ENCODE assay signal across 8 cellular contexts in the genomic region with DNA sequence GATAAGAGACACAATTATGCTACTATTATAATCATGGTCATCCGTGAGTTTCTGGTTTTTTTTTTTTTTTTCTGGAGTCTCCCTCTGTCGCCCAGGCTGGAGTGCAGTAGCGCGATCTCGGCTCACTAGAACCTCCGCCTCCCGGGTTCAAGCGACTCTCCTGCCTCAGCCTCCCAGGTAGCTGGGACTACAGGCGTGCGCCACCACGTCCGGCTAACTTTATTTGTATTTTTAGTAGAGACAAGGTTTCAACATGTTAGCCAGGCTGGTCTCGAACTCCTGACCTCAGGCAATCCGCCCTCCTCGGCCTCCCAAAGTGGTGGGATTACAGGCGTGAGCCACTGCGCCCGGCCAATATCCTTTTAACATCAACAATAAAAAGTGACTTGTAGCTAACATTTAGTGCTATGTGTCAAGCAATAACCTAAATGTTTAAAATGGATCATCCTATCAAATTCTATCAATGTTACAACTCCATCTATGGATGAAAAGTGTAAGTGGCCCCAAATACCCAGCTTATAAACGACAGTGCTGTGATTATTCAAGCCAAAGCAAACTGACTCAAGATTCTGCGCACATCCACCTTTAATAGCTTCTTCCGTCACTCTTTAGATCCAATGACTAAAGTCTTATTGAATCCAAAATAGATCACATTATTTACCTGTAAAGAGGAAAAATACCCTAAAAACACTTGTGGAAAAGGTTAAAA. TPM values are rescaled to one million over a fixed set of nuclear protein-coding genes. Genes with fewer than 3 reads are reported as not detected.
A peak's percentile ranks its signal among the peaks of the same experiment; 100 is the strongest.
DNase-seq lines count a peak whose midpoint lies in the region; ATAC-seq, FAIRE-seq and TF ChIP-seq lines count a peak whose summit lies in the region.
"Not testable (repeated sequence)": the region's sequence is repeated elsewhere in the genome, so short reads cannot be mapped to it uniquely, and the experiment has no call there.

No MANE protein-coding gene starts in this region.

- intact Hi-C loops in IMR-90 (cut with micrococcal nuclease) (loop anchor here (2.0 to 5.0 kb wide), 3 partner anchors 173 to 549 kb away; a partner anchor contains a TSS), GM12878 (cut with micrococcal nuclease; ENCODE audit: unreplicated experiment) (loop anchor here (5.0 to 10.0 kb wide), 3 partner anchors 154 to 547 kb away; a partner anchor contains a TSS)
- intact Hi-C loops in esophagus squamous epithelium (cut with DNase I) = not testable (repeated sequence)

- H3K9me1 ChIP-seq in IMR-90 (ENCODE audit: insufficient read depth, low read length); keratinocyte (ENCODE audit: control insufficient read depth, extremely low read depth, insufficient read depth, low read length): not testable (repeated sequence)

- H3K27ac Mint-ChIP-seq in CD4-positive, CD25-positive, alpha-beta regulatory T cell = peak overlapping the region in 2 of 3 donors; percentile 75 to 89
- not testable (repeated sequence) for H3K27ac Mint-ChIP-seq in activated CD4-positive, alpha-beta memory T cell treated with anti-CD3 and anti-CD28 coated beads, Interleukin-2, amount 10 ng/mL, durations not matched to agents 7 days and 5 days

- H3K4ac ChIP-seq in IMR-90 (ENCODE audit: low read depth, low read length) = not testable (repeated sequence)

- TF ChIP-seq RAD21 in IMR-90 (IDR thresholded peaks at IDR 0.05; ENCODE audit: low read length); GM12878 (IDR thresholded peaks at IDR 0.05; ENCODE audit: insufficient read depth, low read depth, low read length): not testable (repeated sequence)

- not testable (repeated sequence) for H2AK9ac ChIP-seq in IMR-90 (replicated peaks; ENCODE audit: low read depth, low read length, poor library complexity)

- CTCF ChIA-PET in IMR-90 (lab: Yijun Ruan, JAX) = not testable (repeated sequence)
- CTCF ChIA-PET in activated CD4-positive, alpha-beta memory T cell treated with anti-CD3 and anti-CD28 coated beads, Interleukin-2, amount 10 ng/mL, durations not matched to agents 7 days and 5 days (lab: Charles Lee) = interaction anchor here (0.7 to 1.4 kb wide), 7 partner anchors 49 to 373 kb away, joined by 3 to 6 read pairs (median 3); no protein-coding TSS in a partner anchor
- CTCF ChIA-PET in GM12878 (lab: Yijun Ruan, JAX) = interaction anchor here (0.7 to 1.2 kb wide), 3 partner anchors 171 to 544 kb away, joined by 3 to 5 read pairs (median 3); no protein-coding TSS in a partner anchor

- not testable (repeated sequence) for H4K5ac ChIP-seq in IMR-90 (ENCODE audit: low read depth, low read length)

- dilution Hi-C loops in IMR-90 (cut with HindIII; ENCODE audit: low sequenced_read_pairs, unreplicated experiment); keratinocyte (cut with MboI; ENCODE audit: extremely low pct_ligation_motif_present, low sequenced_read_pairs): not testable (repeated sequence)

- H3K4me3 Mint-ChIP-seq in CD4-positive, CD25-positive, alpha-beta regulatory T cell = peak overlapping the region; percentile 71 to 87 (median 80)
- peak overlapping the region; percentile 81 for H3K4me3 Mint-ChIP-seq in activated CD4-positive, alpha-beta memory T cell treated with anti-CD3 and anti-CD28 coated beads, Interleukin-2, amount 10 ng/mL, durations not matched to agents 7 days and 5 days

- not testable (repeated sequence) for TF ChIP-seq POLR2A in IMR-90 (IDR thresholded peaks at IDR 0.05; ENCODE audit: low read depth, low read length); GM12878 (IDR thresholded peaks at IDR 0.05; ENCODE audit: low read depth, low read length); esophagus squamous epithelium (IDR thresholded peaks at IDR 0.05)

- RAD21 ChIA-PET in GM12878 (lab: Charles Lee; ENCODE audit: unreplicated experiment) = not testable (repeated sequence)

- H3K23ac ChIP-seq in IMR-90 (ENCODE audit: low read depth, low read length) = not testable (repeated sequence)

- not testable (repeated sequence) for H3K36me3 ChIP-seq in CD4-positive, CD25-positive, alpha-beta regulatory T cell (ENCODE audit: control insufficient read depth, insufficient read depth, low read length); IMR-90 (ENCODE audit: control insufficient read depth, insufficient read depth, low read length); GM12878 (ENCODE audit: control insufficient read depth in 2 of 2, insufficient read depth in 2 of 2, low read length in 1 of 2); esophagus squamous epithelium; keratinocyte (ENCODE audit: control insufficient read depth in 2 of 2, extremely low read depth in 1 of 2, insufficient read depth in 2 of 2, low read length in 2 of 2); osteoblast (ENCODE audit: insufficient read depth, low read length); subcutaneous abdominal adipose tissue (ENCODE audit: control insufficient read depth in 5 of 5, insufficient read depth in 5 of 5, low read length in 5 of 5)

- TF ChIP-seq EP300 in GM12878 (IDR thresholded peaks at IDR 0.05; ENCODE audit: borderline replicate concordance in 1 of 2, control insufficient read depth in 1 of 2, low read depth in 2 of 2, low read length in 2 of 2) = not testable (repeated sequence)

- H4K91ac ChIP-seq in IMR-90 (ENCODE audit: insufficient read depth, low read depth, low read length) = not testable (repeated sequence)

- not testable (repeated sequence) for H3K27ac ChIP-seq in CD4-positive, CD25-positive, alpha-beta regulatory T cell (ENCODE audit: insufficient read depth, low read length, poor library complexity, severe bottlenecking); IMR-90 (ENCODE audit: insufficient read depth, low read length); GM12878 (ENCODE audit: control insufficient read depth, insufficient read depth); keratinocyte (ENCODE audit: control insufficient read depth, insufficient read depth, low read length)
- H3K27ac ChIP-seq in esophagus squamous epithelium (peak overlapping the region in 2 of 4 donors; percentile 85 to 91), osteoblast (ENCODE audit: low read depth, low read length) (peak overlapping the region; percentile 56), subcutaneous abdominal adipose tissue (ENCODE audit: low read depth, low read length) (peak overlapping the region; percentile 76)

- FAIRE-seq in GM12878 (lab: Jason Lieb, UNC); keratinocyte (lab: Jason Lieb, UNC): not testable (repeated sequence)

- TF ChIP-seq CTCF in IMR-90 (conservative IDR thresholded peaks at IDR 0.05; ENCODE audit: low read depth, low read length) = 0 out of 2 replicates have a peak, but pooled peaks have one; percentile 11
- not testable (repeated sequence) for TF ChIP-seq CTCF in GM12878 (IDR thresholded peaks at IDR 0.05 in 2 of 3, conservative IDR thresholded peaks at IDR 0.05 in 1 of 3; ENCODE audit: control insufficient read depth in 2 of 3, extremely low read depth in 1 of 3, insufficient read depth in 1 of 3, low read depth in 3 of 3, low read length in 3 of 3); esophagus squamous epithelium (IDR thresholded peaks at IDR 0.05); keratinocyte (optimal IDR thresholded peaks at IDR 0.05 in 1 of 3, IDR thresholded peaks at IDR 0.05 in 1 of 3, conservative IDR thresholded peaks at IDR 0.05 in 1 of 3; ENCODE audit: extremely low read depth in 1 of 3, insufficient read depth in 2 of 3, low read length in 3 of 3)
- peak; percentile 21 for TF ChIP-seq CTCF in osteoblast (IDR thresholded peaks at IDR 0.05; ENCODE audit: extremely low read depth, low read depth, low read length)

- H3K79me1 ChIP-seq in IMR-90 (ENCODE audit: low read depth in 1 of 2, low read length in 2 of 2) = not testable (repeated sequence)

- H3K4me1 ChIP-seq in CD4-positive, CD25-positive, alpha-beta regulatory T cell (ENCODE audit: control insufficient read depth, insufficient read depth, low read length, poor library complexity, severe bottlenecking); IMR-90 (ENCODE audit: control insufficient read depth, insufficient read depth, low read length); GM12878 (ENCODE audit: control insufficient read depth, insufficient read depth, low read length); keratinocyte (ENCODE audit: control insufficient read depth, extremely low read depth, insufficient read depth, low read length); osteoblast (ENCODE audit: insufficient read depth, low read length): not testable (repeated sequence)
- H3K4me1 ChIP-seq in esophagus squamous epithelium (peaks cover 0 to 28% (median 9%) of the 10 kb centered on the region in 3 donors), subcutaneous abdominal adipose tissue (ENCODE audit: control insufficient read depth in 5 of 5, insufficient read depth in 5 of 5, low read length in 5 of 5) (peaks cover 0 to 10% (median 0%) of the 10 kb centered on the region in 5 donors)

- peak in 1 of 3 donors; percentile 25 for DNase-seq in CD4-positive, CD25-positive, alpha-beta regulatory T cell
- DNase-seq in IMR-90 = peak; percentile 11
- DNase-seq in activated CD4-positive, alpha-beta memory T cell treated with anti-CD3 and anti-CD28 coated beads, Interleukin-2, amount 10 ng/mL, durations not matched to agents 7 days and 5 days; GM12878 (ENCODE audit: low read depth, low spot score); esophagus squamous epithelium (lab: John Stamatoyannopoulos, UW); keratinocyte (ENCODE audit: low read depth, low spot score); osteoblast (ENCODE audit: insufficient read length, low spot score, missing footprints): not testable (repeated sequence)

- not testable (repeated sequence) for H4K20me1 ChIP-seq in IMR-90 (ENCODE audit: insufficient read depth, low read length); GM12878 (ENCODE audit: control insufficient read depth, insufficient read depth); keratinocyte (ENCODE audit: control insufficient read depth, extremely low read depth, insufficient read depth, low read length); osteoblast (ENCODE audit: insufficient read depth, low read length)

- not testable (repeated sequence) for ATAC-seq in CD4-positive, CD25-positive, alpha-beta regulatory T cell (ENCODE audit: low read depth in 2 of 2); IMR-90 (ENCODE audit: low read depth); GM12878

- H3K9me3 ChIP-seq in CD4-positive, CD25-positive, alpha-beta regulatory T cell (ENCODE audit: control insufficient read depth in 2 of 2, low read length in 2 of 2); IMR-90 (ENCODE audit: control insufficient read depth, insufficient read depth, low read length); GM12878 (replicated peaks; ENCODE audit: control insufficient read depth, insufficient read depth, low read length); esophagus squamous epithelium; keratinocyte (ENCODE audit: control insufficient read depth, low read depth, low read length); osteoblast (ENCODE audit: low read depth, low read length); subcutaneous abdominal adipose tissue (ENCODE audit: control insufficient read depth in 5 of 5, low read length in 5 of 5): not testable (repeated sequence)

- peak overlapping the region; percentile 31 for H3K4me3 ChIP-seq in CD4-positive, CD25-positive, alpha-beta regulatory T cell (ENCODE audit: low read depth, low read length)
- H3K4me3 ChIP-seq in IMR-90 (ENCODE audit: insufficient read depth, low read depth, low read length); GM12878: not testable (repeated sequence)
- H3K4me3 ChIP-seq in esophagus squamous epithelium = peak overlapping the region in 3 of 4 donors; percentile 47 to 71 (median 64)
- peak overlapping the region in 2 of 3 experiments; percentile 48 to 57 for H3K4me3 ChIP-seq in keratinocyte (ENCODE audit: control insufficient read depth in 2 of 3, extremely low read depth in 1 of 3, insufficient read depth in 2 of 3, low read depth in 1 of 3, low read length in 3 of 3)
- peak overlapping the region; percentile 74 for H3K4me3 ChIP-seq in osteoblast (ENCODE audit: insufficient read depth, low read length)
- peak overlapping the region in 2 of 5 donors; percentile 64 to 65 for H3K4me3 ChIP-seq in subcutaneous abdominal adipose tissue (ENCODE audit: low read depth in 1 of 5, low read length in 5 of 5)

- not testable (repeated sequence) for H3K79me2 ChIP-seq in GM12878 (ENCODE audit: control insufficient read depth, insufficient read depth, low read length); keratinocyte (ENCODE audit: control insufficient read depth, insufficient read depth, low read length)
- peaks cover 14% of the 10 kb centered on the region for H3K79me2 ChIP-seq in osteoblast (ENCODE audit: insufficient read depth, low read length)

- SMC1A ChIA-PET in GM12878 (lab: Charles Lee; ENCODE audit: uncharacterized antibody, unreplicated experiment) = not testable (repeated sequence)

- WGBS in IMR-90 (ENCODE audit: extremely low coverage in 2 of 2, insufficient read length in 1 of 2), 2 experiments = no CpG with 5 or more reads among the region's 21 CpGs
- WGBS in GM12878 (ENCODE audit: insufficient coverage, insufficient replicate concordance, low lambda C conversion rate, missing lambda C conversion rate) = 98% methylated on average over 20 of the region's 21 CpGs
- 78 to 85% methylated on average over 18 to 21 of the region's 21 CpGs for WGBS in esophagus squamous epithelium, 2 donors

- not testable (repeated sequence) for H2BK120ac ChIP-seq in IMR-90 (ENCODE audit: low read depth, low read length)

- not testable (repeated sequence) for BruUV-seq in IMR-90 (replicated peaks; lab: Mats Ljungman, UMichigan); GM12878 (replicated peaks; lab: Mats Ljungman, UMichigan)

- not testable (repeated sequence) for H3K56ac ChIP-seq in IMR-90 (ENCODE audit: extremely low read depth, insufficient read depth, low read length)

- H3K14ac ChIP-seq in IMR-90 (replicated peaks; ENCODE audit: low read depth, low read length) = not testable (repeated sequence)

- not testable (repeated sequence) for H3K36me3 Mint-ChIP-seq in CD4-positive, CD25-positive, alpha-beta regulatory T cell; activated CD4-positive, alpha-beta memory T cell treated with anti-CD3 and anti-CD28 coated beads, Interleukin-2, amount 10 ng/mL, durations not matched to agents 7 days and 5 days (ENCODE audit: low read depth)

- in situ Hi-C loops in IMR-90 (cut with MboI; ENCODE audit: low sequenced_read_pairs) = loop anchor here (25.0 kb wide), 1 partner anchor 169 kb away; a partner anchor contains a TSS
- in situ Hi-C loops in GM12878 (cut with MboI) = not testable (repeated sequence)

- H3K4me1 Mint-ChIP-seq in CD4-positive, CD25-positive, alpha-beta regulatory T cell = peaks cover 9 to 22% (median 16%) of the 10 kb centered on the region in 4 donors
- H3K4me1 Mint-ChIP-seq in activated CD4-positive, alpha-beta memory T cell treated with anti-CD3 and anti-CD28 coated beads, Interleukin-2, amount 10 ng/mL, durations not matched to agents 7 days and 5 days = peaks cover 16% of the 10 kb centered on the region

- POLR2A ChIA-PET in IMR-90 (lab: Charles Lee; ENCODE audit: unreplicated experiment); activated CD4-positive, alpha-beta memory T cell treated with anti-CD3 and anti-CD28 coated beads, Interleukin-2, amount 10 ng/mL, durations not matched to agents 7 days and 5 days (lab: Charles Lee); GM12878 (lab: Charles Lee): not testable (repeated sequence)

- H2BK5ac ChIP-seq in IMR-90 (ENCODE audit: low read depth, low read length, poor library complexity, severe bottlenecking) = not testable (repeated sequence)

- H3K9ac ChIP-seq in IMR-90 (ENCODE audit: low read depth, low read length); GM12878 (ENCODE audit: control insufficient read depth, insufficient read depth, low read length); keratinocyte (ENCODE audit: control insufficient read depth, extremely low read depth, insufficient read depth, low read length): not testable (repeated sequence)
- H3K9ac ChIP-seq in subcutaneous abdominal adipose tissue (ENCODE audit: low read length in 5 of 5) = peak overlapping the region in 2 of 5 donors; percentile 56 to 68

- H3K27me3 ChIP-seq in CD4-positive, CD25-positive, alpha-beta regulatory T cell (ENCODE audit: control insufficient read depth, insufficient read depth, low read length); IMR-90 (ENCODE audit: control insufficient read depth, insufficient read depth, low read length); GM12878 (replicated peaks in 1 of 2; ENCODE audit: control insufficient read depth in 2 of 2, insufficient read depth in 2 of 2, low read length in 1 of 2); esophagus squamous epithelium; keratinocyte (ENCODE audit: control insufficient read depth, extremely low read depth, insufficient read depth, low read length); osteoblast (ENCODE audit: insufficient read depth, low read length); subcutaneous abdominal adipose tissue (ENCODE audit: control insufficient read depth in 5 of 5, insufficient read depth in 4 of 5, low read length in 5 of 5): not testable (repeated sequence)

- H2BK15ac ChIP-seq in IMR-90 (ENCODE audit: low read depth, low read length) = not testable (repeated sequence)

- H4K8ac ChIP-seq in IMR-90 (ENCODE audit: low read depth in 2 of 2, low read length in 2 of 2) = not testable (repeated sequence)

- not testable (repeated sequence) for H2AK5ac ChIP-seq in IMR-90 (ENCODE audit: low read depth, low read length)

- H3K4me2 ChIP-seq in IMR-90 (ENCODE audit: low read depth, low read length); keratinocyte (ENCODE audit: control insufficient read depth, extremely low read depth, insufficient read depth, low read depth, low read length): not testable (repeated sequence)
- H3K4me2 ChIP-seq in GM12878 (ENCODE audit: control insufficient read depth, insufficient read depth) = 0 out of 2 replicates have a peak overlapping the region, but pooled peaks have one; percentile 3
- H3K4me2 ChIP-seq in osteoblast (ENCODE audit: insufficient read depth, low read length) = peak overlapping the region; percentile 77

- H2AFZ ChIP-seq in IMR-90 (replicated peaks; ENCODE audit: low read length, poor library complexity); GM12878 (ENCODE audit: control insufficient read depth, low read depth, low read length); keratinocyte (ENCODE audit: control insufficient read depth, low read length); osteoblast (ENCODE audit: low read length): not testable (repeated sequence)

- not testable (repeated sequence) for H3K9me3 Mint-ChIP-seq in CD4-positive, CD25-positive, alpha-beta regulatory T cell; activated CD4-positive, alpha-beta memory T cell treated with anti-CD3 and anti-CD28 coated beads, Interleukin-2, amount 10 ng/mL, durations not matched to agents 7 days and 5 days

- H3K27me3 Mint-ChIP-seq in CD4-positive, CD25-positive, alpha-beta regulatory T cell; activated CD4-positive, alpha-beta memory T cell treated with anti-CD3 and anti-CD28 coated beads, Interleukin-2, amount 10 ng/mL, durations not matched to agents 7 days and 5 days: not testable (repeated sequence)

- not testable (repeated sequence) for H2BK20ac ChIP-seq in IMR-90 (ENCODE audit: low read depth, low read length)

- not testable (repeated sequence) for H3K18ac ChIP-seq in IMR-90 (ENCODE audit: low read depth, low read length)

RNA-seq across cellular contexts. Expression of a gene that starts 1.7 kb away (rescaled TPM):
- total RNA-seq in CD4-positive, CD25-positive, alpha-beta regulatory T cell = 48.1 TPM
- 1 to 10 TPM; 1.9 to 3.6 (median 2.3) TPM for polyA plus RNA-seq in CD4-positive, CD25-positive, alpha-beta regulatory T cell
- total RNA-seq in IMR-90 (2012; rRNA removed) = 4.1 and 4.2 TPM in 2 replicates
- 0.67 and 0.69 TPM in 2 replicates for polyA plus RNA-seq in IMR-90 (2012; rRNA removed)
- 0.06 and 0.07 TPM in 2 replicates for polyA plus RNA-seq in IMR-90 (2012; cell fraction: cytosol; rRNA removed)
- polyA plus RNA-seq in IMR-90 (2012; cell fraction: nucleus; rRNA removed; ENCODE audit: low replicate concordance) = 0.36 and 3.0 TPM in 2 replicates
- 1 to 10 TPM; 7.9 to 9.5 TPM for total RNA-seq in activated CD4-positive, alpha-beta memory T cell treated with anti-CD3 and anti-CD28 coated beads, Interleukin-2, amount 10 ng/mL, durations not matched to agents 7 days and 5 days
- total RNA-seq in GM12878 (2013; cell fraction: nucleolus; rRNA removed) = 121 TPM in 2 replicates
- total RNA-seq in GM12878 (2014; rRNA removed) = 6.4 and 7.4 TPM in 2 replicates
- total RNA-seq in GM12878 (2014; rRNA removed; fragmentation: Illumina TruSeq; extraction: Trizol) = 9.6 and 11.1 TPM in 2 replicates
- 6.5 and 7.3 TPM in 2 replicates for total RNA-seq in GM12878 (2021)
- 1.0 TPM for polyA plus RNA-seq in GM12878 (2011; ENCODE audit: low read depth)
- 2.2 and 3.1 TPM in 2 replicates for polyA plus RNA-seq in GM12878 (2011; rRNA removed)
- 0.43 and 0.52 TPM in 2 replicates for polyA plus RNA-seq in GM12878 (2011; cell fraction: cytosol; rRNA removed)
- polyA plus RNA-seq in GM12878 (2011; cell fraction: nucleus; rRNA removed) = 2.3 and 3.2 TPM in 2 replicates
- polyA plus RNA-seq in GM12878 (2012) = 1.8 TPM in 2 replicates
- polyA plus RNA-seq in GM12878 (2014; fragmentation: Illumina TruSeq; extraction: Trizol) = 6.1 and 8.6 TPM in 2 replicates
- under 1 TPM; 0.24 to 0.40 TPM for polyA plus RNA-seq in GM12878 (2014; fragmentation: Nextera tagmentation; extraction: Ambion mirVana)
- 3.5 and 3.6 TPM in 2 replicates for polyA plus RNA-seq in GM12878 (2014; rRNA removed)
- polyA plus RNA-seq in GM12878 (2016; fragmentation: Nextera tagmentation; extraction: Ambion mirVana) = 1 to 10 TPM; 4.2 to 4.3 TPM
- polyA minus RNA-seq in GM12878 (2011; rRNA and poly(A)+ RNA removed) = 6.1 and 7.8 TPM in 2 replicates
- polyA minus RNA-seq in GM12878 (2011; cell fraction: cytosol; rRNA and poly(A)+ RNA removed) = 1.5 and 1.6 TPM in 2 replicates
- polyA minus RNA-seq in GM12878 (2011; cell fraction: nucleus; rRNA and poly(A)+ RNA removed) = 3.7 and 6.6 TPM in 2 replicates
- total RNA-seq in esophagus squamous epithelium = 10 to 100 TPM in 1 of 4 donors, 1 to 10 TPM in 3; 3.5 to 17.7 (median 6.6) TPM
- polyA plus RNA-seq in keratinocyte = 1.7 to 2.4 TPM (median 1.8 TPM) in 3 replicates
- polyA plus RNA-seq in keratinocyte (2011; ENCODE audit: low read depth) = 4.3 TPM
- 0.53 and 1.1 TPM in 2 replicates for polyA plus RNA-seq in keratinocyte (2011; cell fraction: cytosol; rRNA removed)
- 7.9 and 10.0 TPM in 2 replicates for polyA plus RNA-seq in keratinocyte (2011; cell fraction: nucleus; rRNA removed)
- 1.3 and 1.9 TPM in 2 replicates for polyA plus RNA-seq in keratinocyte (2012; ENCODE audit: low replicate concordance)
- polyA minus RNA-seq in keratinocyte = 7.3 to 15.7 TPM in 2 of 3 replicates, not detected in the other
- 2.9 TPM for polyA minus RNA-seq in keratinocyte (2011; cell fraction: cytosol; rRNA and poly(A)+ RNA removed)
- 12.5 and 23.0 TPM in 2 replicates for polyA minus RNA-seq in keratinocyte (2011; cell fraction: nucleus; rRNA and poly(A)+ RNA removed)
- total RNA-seq in osteoblast = 21.5 and 25.0 TPM in 2 replicates

RNA-seq across cellular contexts. Expression of a gene that starts 50.2 kb away (rescaled TPM):
- 32.5 TPM for total RNA-seq in CD4-positive, CD25-positive, alpha-beta regulatory T cell
- 1 to 10 TPM; 2.0 to 6.3 (median 5.0) TPM for polyA plus RNA-seq in CD4-positive, CD25-positive, alpha-beta regulatory T cell
- total RNA-seq in IMR-90 (2012; rRNA removed) = 36.2 and 44.7 TPM in 2 replicates
- 13.4 and 18.2 TPM in 2 replicates for polyA plus RNA-seq in IMR-90 (2012; rRNA removed)
- 4.8 and 5.2 TPM in 2 replicates for polyA plus RNA-seq in IMR-90 (2012; cell fraction: cytosol; rRNA removed)
- polyA plus RNA-seq in IMR-90 (2012; cell fraction: nucleus; rRNA removed; ENCODE audit: low replicate concordance) = 8.9 and 25.1 TPM in 2 replicates
- total RNA-seq in activated CD4-positive, alpha-beta memory T cell treated with anti-CD3 and anti-CD28 coated beads, Interleukin-2, amount 10 ng/mL, durations not matched to agents 7 days and 5 days = 10 to 100 TPM; 31.8 to 33.2 TPM
- total RNA-seq in GM12878 (2013; cell fraction: nucleolus; rRNA removed) = 28.7 and 29.4 TPM in 2 replicates
- total RNA-seq in GM12878 (2014; rRNA removed) = 16.6 and 16.7 TPM in 2 replicates
- 21.1 and 21.8 TPM in 2 replicates for total RNA-seq in GM12878 (2014; rRNA removed; fragmentation: Illumina TruSeq; extraction: Trizol)
- 24.1 and 27.1 TPM in 2 replicates for total RNA-seq in GM12878 (2021)
- polyA plus RNA-seq in GM12878 (2011; ENCODE audit: low read depth) = 4.6 TPM
- polyA plus RNA-seq in GM12878 (2011; rRNA removed) = 17.4 and 19.9 TPM in 2 replicates
- polyA plus RNA-seq in GM12878 (2011; cell fraction: cytosol; rRNA removed) = 13.2 and 13.6 TPM in 2 replicates
- polyA plus RNA-seq in GM12878 (2011; cell fraction: nucleus; rRNA removed) = 15.4 and 18.9 TPM in 2 replicates
- 5.8 and 6.1 TPM in 2 replicates for polyA plus RNA-seq in GM12878 (2012)
- 23.0 and 24.7 TPM in 2 replicates for polyA plus RNA-seq in GM12878 (2014; fragmentation: Illumina TruSeq; extraction: Trizol)
- 1 to 10 TPM; 3.9 to 4.8 TPM for polyA plus RNA-seq in GM12878 (2014; fragmentation: Nextera tagmentation; extraction: Ambion mirVana)
- polyA plus RNA-seq in GM12878 (2014; rRNA removed) = 15.2 and 15.5 TPM in 2 replicates
- polyA plus RNA-seq in GM12878 (2016; fragmentation: Nextera tagmentation; extraction: Ambion mirVana) = 1 to 10 TPM; 5.0 to 5.2 TPM
- polyA minus RNA-seq in GM12878 (2011; rRNA and poly(A)+ RNA removed) = 18.7 and 23.0 TPM in 2 replicates
- 6.1 and 14.3 TPM in 2 replicates for polyA minus RNA-seq in GM12878 (2011; cell fraction: cytosol; rRNA and poly(A)+ RNA removed)
- polyA minus RNA-seq in GM12878 (2011; cell fraction: nucleus; rRNA and poly(A)+ RNA removed) = 6.9 and 12.4 TPM in 2 replicates
- total RNA-seq in esophagus squamous epithelium = 10 to 100 TPM; 11.6 to 24.2 (median 21.4) TPM
- polyA plus RNA-seq in keratinocyte = 27.6 to 37.9 TPM (median 28.6 TPM) in 3 replicates
- polyA plus RNA-seq in keratinocyte (2011; ENCODE audit: low read depth) = 10.4 TPM
- 31.2 and 45.2 TPM in 2 replicates for polyA plus RNA-seq in keratinocyte (2011; cell fraction: cytosol; rRNA removed)
- polyA plus RNA-seq in keratinocyte (2011; cell fraction: nucleus; rRNA removed) = 37.9 and 39.6 TPM in 2 replicates
- polyA plus RNA-seq in keratinocyte (2012; ENCODE audit: low replicate concordance) = 16.8 and 31.0 TPM in 2 replicates
- 39.3 to 58.3 TPM (median 44.3 TPM) in 3 replicates for polyA minus RNA-seq in keratinocyte
- 38.8 TPM for polyA minus RNA-seq in keratinocyte (2011; cell fraction: cytosol; rRNA and poly(A)+ RNA removed)
- 19.0 and 43.3 TPM in 2 replicates for polyA minus RNA-seq in keratinocyte (2011; cell fraction: nucleus; rRNA and poly(A)+ RNA removed)
- total RNA-seq in osteoblast = 59.0 and 65.7 TPM in 2 replicates
